8 cellular contexts compared by ENCODE assay signal in genomic region chr14:49767473-49768300, GRCh38. TPM values are rescaled to one million over a fixed set of nuclear protein-coding genes. Genes with fewer than 3 reads are reported as not detected.
DNase-seq lines count a peak whose midpoint lies in the region; ATAC-seq and TF ChIP-seq lines count a peak whose summit lies in the region.

A gene with protein sequence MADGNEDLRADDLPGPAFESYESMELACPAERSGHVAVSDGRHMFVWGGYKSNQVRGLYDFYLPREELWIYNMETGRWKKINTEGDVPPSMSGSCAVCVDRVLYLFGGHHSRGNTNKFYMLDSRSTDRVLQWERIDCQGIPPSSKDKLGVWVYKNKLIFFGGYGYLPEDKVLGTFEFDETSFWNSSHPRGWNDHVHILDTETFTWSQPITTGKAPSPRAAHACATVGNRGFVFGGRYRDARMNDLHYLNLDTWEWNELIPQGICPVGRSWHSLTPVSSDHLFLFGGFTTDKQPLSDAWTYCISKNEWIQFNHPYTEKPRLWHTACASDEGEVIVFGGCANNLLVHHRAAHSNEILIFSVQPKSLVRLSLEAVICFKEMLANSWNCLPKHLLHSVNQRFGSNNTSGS (plus strand): TSS chr14:49768153. CDS start chr14:49768469, 316 bp downstream.

- H3K27ac ChIP-seq in C4-2B = peak within 1 kb of the TSS; percentile 82
- peak within 1 kb of the TSS; percentile 90 to 96 for H3K27ac ChIP-seq in coronary artery
- peak within 1 kb of the TSS; percentile 94 to 99 for H3K27ac ChIP-seq in left lung

- peak; percentile 71 to 94 for DNase-seq in NCI-H526 (lab: John Stamatoyannopoulos, UW)
- peak; percentile 98 for DNase-seq in activated CD4-positive, alpha-beta T cell treated with anti-CD3 and anti-CD28 coated beads, Interleukin-2, amount 10 ng/mL, durations not matched to agents 24 days and 14 days
- DNase-seq in coronary artery (ENCODE audit: low spot score) = peak; percentile 91
- peak; percentile 93 to 99 for DNase-seq in left lung
- peak; percentile 80 for DNase-seq in stimulated activated CD4-positive, alpha-beta T cell treated with anti-CD3 and anti-CD28 coated beads, Interleukin-2, amount 100 ng/mL, for 4 hours (ENCODE audit: low read depth)

- intact Hi-C loops in activated CD4-positive, alpha-beta T cell treated with anti-CD3 and anti-CD28 coated beads, Interleukin-2, amount 10 ng/mL, durations not matched to agents 24 days and 14 days (cut with micrococcal nuclease) = loop anchor here (1.0 to 5.0 kb wide), 10 partner anchors 75 to 765 kb away; partner anchors contain the start of genes DMAC2L, KLHDC1, L2HGDH and MAP4K5
- intact Hi-C loops in left lung (cut with DNase I) = no loop called here

- peaks cover 31% of the 10 kb centered on the region for H3K4me1 Mint-ChIP-seq in activated CD4-positive, alpha-beta T cell treated with anti-CD3 and anti-CD28 coated beads, Interleukin-2, amount 10 ng/mL, durations not matched to agents 24 days and 14 days

- ATAC-seq in GM19324 (IDR thresholded peaks at IDR 0.05; ENCODE audit: low FRiP score, unreplicated experiment) (peak; percentile 96), HG03460 (IDR thresholded peaks at IDR 0.05; ENCODE audit: unreplicated experiment) (peak; percentile 88), left lung (peak; percentile 86)

- H3K36me3 Mint-ChIP-seq in activated CD4-positive, alpha-beta T cell treated with anti-CD3 and anti-CD28 coated beads, Interleukin-2, amount 10 ng/mL, durations not matched to agents 24 days and 14 days (ENCODE audit: low read depth) = peaks cover 7% of the 10 kb centered on the region

- H3K4me1 ChIP-seq in left lung = peaks cover 9 to 38% of the 10 kb centered on the region in 2 donors

- H3K9me3 Mint-ChIP-seq in activated CD4-positive, alpha-beta T cell treated with anti-CD3 and anti-CD28 coated beads, Interleukin-2, amount 10 ng/mL, durations not matched to agents 24 days and 14 days = no peaks in the 10 kb centered on the region

- H3K27me3 Mint-ChIP-seq in activated CD4-positive, alpha-beta T cell treated with anti-CD3 and anti-CD28 coated beads, Interleukin-2, amount 10 ng/mL, durations not matched to agents 24 days and 14 days = no peaks in the 10 kb centered on the region

- peaks cover 0 to 11% of the 10 kb centered on the region in 2 donors for H3K36me3 ChIP-seq in left lung

- peak; percentile 84 for TF ChIP-seq CTCF in C4-2B (conservative IDR thresholded peaks at IDR 0.05)
- no peak for TF ChIP-seq CTCF in coronary artery (IDR thresholded peaks at IDR 0.05)
- peak in 1 of 2 donors; percentile 17 for TF ChIP-seq CTCF in left lung (IDR thresholded peaks at IDR 0.05)

- H3K4me3 ChIP-seq in coronary artery (peak within 1 kb of the TSS; percentile 91), left lung (peak within 1 kb of the TSS; percentile 91 to 92)

- H3K9me3 ChIP-seq in left lung = no peaks in the 10 kb centered on the region

- H3K4me3 Mint-ChIP-seq in activated CD4-positive, alpha-beta T cell treated with anti-CD3 and anti-CD28 coated beads, Interleukin-2, amount 10 ng/mL, durations not matched to agents 24 days and 14 days = peak within 1 kb of the TSS; percentile 97

- H3K27me3 ChIP-seq in left lung = no peaks in the 10 kb centered on the region

- peak within 1 kb of the TSS; percentile 100 for H3K27ac Mint-ChIP-seq in activated CD4-positive, alpha-beta T cell treated with anti-CD3 and anti-CD28 coated beads, Interleukin-2, amount 10 ng/mL, durations not matched to agents 24 days and 14 days

RNA-seq across cellular contexts. Expression of the gene that starts here (rescaled TPM):
- 24.6 and 28.0 TPM in 2 replicates for total RNA-seq in activated CD4-positive, alpha-beta T cell treated with anti-CD3 and anti-CD28 coated beads, Interleukin-2, amount 10 ng/mL, durations not matched to agents 24 days and 14 days
- 10 to 100 TPM; 32.6 to 49.8 TPM for total RNA-seq in left lung

Comparison
In these comparisons a context has a peak if more than half of its experiments do, and no peak if none do; other contexts are left out.
1. Peak in every context shown above with its lines: DNase-seq, ATAC-seq, H3K4me3 ChIP-seq and H3K27ac ChIP-seq.